ENCODE assay signal across 23 cellular contexts in the genomic region with DNA sequence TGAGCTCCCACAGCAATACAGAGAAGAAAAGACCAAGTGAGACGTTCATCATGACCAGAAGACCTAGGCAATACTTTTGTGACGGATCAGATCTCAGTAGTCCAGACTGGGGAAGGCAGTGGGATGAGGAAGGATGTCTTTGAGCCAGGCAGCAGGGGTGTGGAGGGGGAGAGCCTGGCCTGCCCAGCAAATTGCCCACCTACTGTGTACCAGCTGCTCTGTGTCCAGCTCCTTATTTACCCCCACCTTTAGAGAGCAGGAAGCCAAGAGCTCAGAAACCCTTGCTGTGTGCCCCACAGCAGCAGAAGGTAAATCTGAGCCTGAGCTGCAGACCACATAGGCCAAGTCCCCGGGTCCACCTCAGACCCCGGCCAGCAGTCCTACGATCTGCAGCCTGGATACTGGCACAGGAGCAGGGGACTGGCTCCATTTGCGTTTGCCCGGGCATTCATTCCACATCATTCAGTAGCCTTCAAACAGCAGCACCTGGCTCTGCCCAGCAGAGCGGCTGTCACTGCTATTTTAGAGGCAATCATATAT.
"Had no signal": no experiment of that assay in that cellular context is flagged by ENCODE, and none has a peak within 500 bp of the region (broad histone marks: within the 10 kb centered on the region; RNA-seq: fewer than 3 reads in every experiment).

No MANE protein-coding gene starts in this region.

- ATAC-seq: activated CD4-positive, CD25-positive, alpha-beta regulatory T cell treated with anti-CD3 and anti-CD28 coated beads, Interleukin-2, amount 50 U/mL, for 24 hours; activated CD8-positive, alpha-beta T cell treated with anti-CD3 and anti-CD28 coated beads, Interleukin-2, amount 10 ng/mL, durations not matched to agents 7 days and 5 days; activated naive CD8-positive, alpha-beta T cell treated with anti-CD3 and anti-CD28 coated beads, Interleukin-2, amount 50 U/mL, for 24 hours; activated T-cell treated with anti-CD3 and anti-CD28 coated beads, Interleukin-2, amount 50 U/mL, for 4 hours; gastrocnemius medialis; left ventricle myocardium superior; naive thymus-derived CD4-positive, alpha-beta T cell; stimulated activated memory B cell treated with anti-CD40 and anti-IgM and Interleukin-4, amounts not matched to agents 10 μg/mL and 1 μg/mL and 100 μg/mL, for 72 hours had no signal

- H3K4me3 ChIP-seq: gastrocnemius medialis, heart right ventricle, spleen, testis, upper lobe of left lung had no signal

- H3K9me3 ChIP-seq: gastrocnemius medialis, spleen, testis, upper lobe of left lung had no signal

- H3K36me3 ChIP-seq: brain microvascular endothelial cell, gastrocnemius medialis, heart right ventricle, spleen, upper lobe of left lung had no signal

- H3K27ac ChIP-seq: brain microvascular endothelial cell, gastrocnemius medialis, heart right ventricle, spleen, testis, upper lobe of left lung had no signal

- H3K4me1 ChIP-seq: gastrocnemius medialis, heart right ventricle, spleen, testis, upper lobe of left lung had no signal

- DNase-seq: activated CD4-positive, alpha-beta T cell treated with anti-CD3 and anti-CD28 coated beads, Interleukin-2, amount 10 ng/mL, durations not matched to agents 7 days and 5 days; activated CD8-positive, alpha-beta memory T cell treated with anti-CD3 and anti-CD28 coated beads, Interleukin-2, amount 50 U/mL, for 4 hours; activated CD8-positive, alpha-beta T cell treated with anti-CD3 and anti-CD28 coated beads, Interleukin-2, amount 10 ng/mL, durations not matched to agents 7 days and 5 days; activated effector memory CD4-positive, alpha-beta T cell treated with Interleukin-2 at 50 U/mL for 16 hours; activated naive CD4-positive, alpha-beta T cell treated with anti-CD3 and anti-CD28 coated beads, Interleukin-2, amount 10 ng/mL, durations not matched to agents 7 days and 5 days; activated naive CD8-positive, alpha-beta T cell treated with anti-CD3 and anti-CD28 coated beads, Interleukin-2, amount 50 U/mL, for 24 hours; activated T-cell treated with anti-CD3 and anti-CD28 coated beads, Interleukin-2, amount 50 U/mL, for 4 hours; anterior cingulate cortex; brain microvascular endothelial cell; central memory CD4-positive, alpha-beta T cell; cortex of kidney; gastrocnemius medialis; heart right ventricle; immature natural killer cell; kidney glomerular epithelial cell; left ventricle myocardium superior; naive thymus-derived CD4-positive, alpha-beta T cell; spleen; stimulated activated CD4-positive, alpha-beta T cell treated with anti-CD3 and anti-CD28 coated beads, Interleukin-4, amount 100 ng/mL, for 4 hours; testis; upper lobe of left lung had no signal

- H3K27me3 ChIP-seq: brain microvascular endothelial cell, gastrocnemius medialis, spleen, testis, upper lobe of left lung had no signal
